Comparison of ENCODE assay signal across 2 cellular contexts in genomic region chr19:11948646-11949045, GRCh38.
TF ChIP-seq lines count a peak whose summit lies in the region.

No MANE protein-coding gene starts in this region.

TF ChIP-seq in liver, 16 proteins besides CTCF, POLR2A, EP300 and RAD21:
- TF ChIP-seq TAF1 (conservative IDR thresholded peaks at IDR 0.05) (no peak), REST (IDR thresholded peaks at IDR 0.05) (no peak), ATF3 (IDR thresholded peaks at IDR 0.05) (no peak), NR2F2 (IDR thresholded peaks at IDR 0.05) (no peak), SP1 (IDR thresholded peaks at IDR 0.05) (no peak), HNF4A (conservative IDR thresholded peaks at IDR 0.05) (no peak), MAX (IDR thresholded peaks at IDR 0.05) (no peak), FOXA1 (IDR thresholded peaks at IDR 0.05) (no peak), YY1 (IDR thresholded peaks at IDR 0.05) (no peak), ZBTB33 (IDR thresholded peaks at IDR 0.05) (no peak), GABPA (IDR thresholded peaks at IDR 0.05 in 1 of 2, conservative IDR thresholded peaks at IDR 0.05 in 1 of 2) (no peak), RXRA (IDR thresholded peaks at IDR 0.05) (no peak), EGR1 (IDR thresholded peaks at IDR 0.05; ENCODE audit: low read depth in 2 of 2) (no peak), HNF4G (IDR thresholded peaks at IDR 0.05) (no peak), JUND (IDR thresholded peaks at IDR 0.05) (no peak), FOXA2 (IDR thresholded peaks at IDR 0.05) (no peak)

TF ChIP-seq in HepG2, 621 proteins besides CTCF, POLR2A, EP300 and RAD21:
- TF ChIP-seq LBX2 (CRISPR knock-in tag; IDR thresholded peaks at IDR 0.05; ENCODE audit: borderline replicate concordance) = no peak
- TF ChIP-seq LCORL (IDR thresholded peaks at IDR 0.05) = no peak
- no peak for TF ChIP-seq LCORL (CRISPR knock-in tag; IDR thresholded peaks at IDR 0.05)
- no peak for TF ChIP-seq ZNF782 (CRISPR knock-in tag; IDR thresholded peaks at IDR 0.05; ENCODE audit: borderline replicate concordance)
- TF ChIP-seq KLF6 (CRISPR knock-in tag; IDR thresholded peaks at IDR 0.05) = no peak
- TF ChIP-seq ATM (IDR thresholded peaks at IDR 0.05; ENCODE audit: borderline replicate concordance) = no peak
- TF ChIP-seq SRY (CRISPR knock-in tag; IDR thresholded peaks at IDR 0.05) = no peak
